Comparison of ENCODE assay signal across 1 cellular context in the genomic region with DNA sequence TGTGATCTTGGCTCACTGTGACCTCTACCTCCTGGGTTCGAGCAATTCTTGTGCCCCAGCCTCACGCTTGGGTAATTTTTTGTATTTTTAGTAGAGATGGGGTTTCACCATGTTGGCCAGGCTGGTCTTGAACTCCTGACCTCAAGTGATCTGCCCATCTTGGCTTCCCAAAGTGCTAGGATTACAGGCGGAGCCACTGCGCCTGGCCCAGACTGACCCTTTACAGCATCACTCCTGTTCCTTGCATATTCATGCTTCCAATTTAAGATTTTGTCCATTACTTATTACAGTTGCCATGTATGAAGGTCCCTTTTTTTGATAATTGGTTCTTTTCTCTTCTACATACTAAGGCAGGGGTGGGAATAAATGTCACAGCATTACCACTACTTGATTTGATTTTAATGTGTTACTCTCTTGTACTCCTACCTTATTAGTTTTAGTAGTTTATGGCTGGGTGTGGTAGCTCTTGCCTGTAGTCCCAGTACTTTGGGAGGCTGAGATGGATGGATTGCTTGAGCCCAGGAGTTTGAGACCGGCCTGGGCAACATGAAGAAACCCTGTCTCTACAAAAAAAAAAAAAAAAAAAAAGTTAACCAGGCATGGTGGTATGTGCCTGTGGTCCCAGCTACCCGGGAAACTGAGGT.
TF ChIP-seq lines count a peak whose summit lies in the region.

No MANE protein-coding gene starts in this region.

TF ChIP-seq in GM12878, 131 proteins besides CTCF, POLR2A, EP300 and RAD21 (continued from another document):
- TF ChIP-seq, protein P1, sequence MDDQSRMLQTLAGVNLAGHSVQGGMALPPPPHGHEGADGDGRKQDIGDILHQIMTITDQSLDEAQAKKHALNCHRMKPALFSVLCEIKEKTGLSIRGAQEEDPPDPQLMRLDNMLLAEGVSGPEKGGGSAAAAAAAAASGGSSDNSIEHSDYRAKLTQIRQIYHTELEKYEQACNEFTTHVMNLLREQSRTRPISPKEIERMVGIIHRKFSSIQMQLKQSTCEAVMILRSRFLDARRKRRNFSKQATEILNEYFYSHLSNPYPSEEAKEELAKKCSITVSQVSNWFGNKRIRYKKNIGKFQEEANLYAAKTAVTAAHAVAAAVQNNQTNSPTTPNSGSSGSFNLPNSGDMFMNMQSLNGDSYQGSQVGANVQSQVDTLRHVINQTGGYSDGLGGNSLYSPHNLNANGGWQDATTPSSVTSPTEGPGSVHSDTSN (IDR thresholded peaks at IDR 0.05; ENCODE audit: insufficient replicate concordance, low read depth, low read length): no peak
- no peak for TF ChIP-seq NFXL1 (IDR thresholded peaks at IDR 0.05; ENCODE audit: borderline replicate concordance)
- TF ChIP-seq JUND (IDR thresholded peaks at IDR 0.05; ENCODE audit: low read depth, low read length): no peak
